In genomic region chr22:44179989-44180705, GRCh38 we compare ENCODE assay signal across 12 cellular contexts. TPM values are rescaled to one million over a fixed set of nuclear protein-coding genes. Genes with fewer than 3 reads are reported as not detected.
DNase-seq lines count a peak whose midpoint lies in the region; ATAC-seq and TF ChIP-seq lines count a peak whose summit lies in the region.
"Had no signal": no experiment of that assay in that cellular context is flagged by ENCODE, and none has a peak within 500 bp of the region (broad histone marks: within the 10 kb centered on the region; RNA-seq: fewer than 3 reads in every experiment).

No MANE protein-coding gene starts in this region.

- TF ChIP-seq POLR2A in NB4 (IDR thresholded peaks at IDR 0.05; ENCODE audit: extremely low read depth, insufficient read length), result no peak

- H3K4me3 ChIP-seq in NB4 (ENCODE audit: low read depth, low read length), result peak overlapping the region; percentile 74

- CTCF ChIA-PET in activated CD8-positive, alpha-beta memory T cell treated with anti-CD3 and anti-CD28 coated beads, Interleukin-2, amount 10 ng/mL, durations not matched to agents 7 days and 5 days (lab: Charles Lee), result interaction anchor here (0.9 to 3.0 kb wide), 5 partner anchors 15 to 187 kb away, joined by 3 to 12 read pairs (median 3); no protein-coding TSS in a partner anchor

- no peak for DNase-seq in activated CD8-positive, alpha-beta memory T cell treated with anti-CD3 and anti-CD28 coated beads, Interleukin-2, amount 10 ng/mL, durations not matched to agents 7 days and 5 days
- no peak for DNase-seq in activated CD8-positive, alpha-beta memory T cell treated with anti-CD3 and anti-CD28 coated beads, Interleukin-2, amount 50 U/mL, for 4 hours
- DNase-seq in NB4 (ENCODE audit: low read depth) (peak; percentile 83), retina (peak; percentile 48), OCI-M2 (lab: John Stamatoyannopoulos, UW; ENCODE audit: unreplicated experiment) (no peak)
- DNase-seq in activated naive CD8-positive, alpha-beta T cell treated with anti-CD3 and anti-CD28 coated beads for 36 hours, result no peak
- DNase-seq: DMS153, mesenchymal stem cell, NCI-H2107 had no signal

- peaks cover 28% of the 10 kb centered on the region for H3K4me1 Mint-ChIP-seq in activated CD8-positive, alpha-beta memory T cell treated with anti-CD3 and anti-CD28 coated beads, Interleukin-2, amount 10 ng/mL, durations not matched to agents 7 days and 5 days
- peaks cover 25% of the 10 kb centered on the region for H3K4me1 Mint-ChIP-seq in activated naive CD8-positive, alpha-beta T cell treated with anti-CD3 and anti-CD28 coated beads for 36 hours

- H3K36me3 Mint-ChIP-seq in activated CD8-positive, alpha-beta memory T cell treated with anti-CD3 and anti-CD28 coated beads, Interleukin-2, amount 10 ng/mL, durations not matched to agents 7 days and 5 days, result peaks cover 10% of the 10 kb centered on the region
- H3K36me3 Mint-ChIP-seq in activated naive CD8-positive, alpha-beta T cell treated with anti-CD3 and anti-CD28 coated beads for 36 hours, result peaks cover 10% of the 10 kb centered on the region

- H3K4me3 Mint-ChIP-seq in activated CD8-positive, alpha-beta memory T cell treated with anti-CD3 and anti-CD28 coated beads, Interleukin-2, amount 10 ng/mL, durations not matched to agents 7 days and 5 days, result peak overlapping the region; percentile 78
- H3K4me3 Mint-ChIP-seq in activated naive CD8-positive, alpha-beta T cell treated with anti-CD3 and anti-CD28 coated beads for 36 hours, result peak overlapping the region; percentile 97

- H3K27me3 Mint-ChIP-seq in activated CD8-positive, alpha-beta memory T cell treated with anti-CD3 and anti-CD28 coated beads, Interleukin-2, amount 10 ng/mL, durations not matched to agents 7 days and 5 days, result peaks cover 5% of the 10 kb centered on the region
- H3K27me3 Mint-ChIP-seq in activated naive CD8-positive, alpha-beta T cell treated with anti-CD3 and anti-CD28 coated beads for 36 hours, result no peaks in the 10 kb centered on the region

- peak; percentile 29 for TF ChIP-seq CTCF in NB4 (IDR thresholded peaks at IDR 0.05; ENCODE audit: low read depth, low read length)

- H3K9me3 Mint-ChIP-seq in activated CD8-positive, alpha-beta memory T cell treated with anti-CD3 and anti-CD28 coated beads, Interleukin-2, amount 10 ng/mL, durations not matched to agents 7 days and 5 days (ENCODE audit: low read depth), result no peaks in the 10 kb centered on the region
- no peaks in the 10 kb centered on the region for H3K9me3 Mint-ChIP-seq in activated naive CD8-positive, alpha-beta T cell treated with anti-CD3 and anti-CD28 coated beads for 36 hours
- H3K9me3 Mint-ChIP-seq: activated CD4-positive, alpha-beta T cell treated with anti-CD3 and anti-CD28 coated beads, Interleukin-2, amount 10 ng/mL, durations not matched to agents 24 days and 14 days had no signal

- no peak for ATAC-seq in activated CD8-positive, alpha-beta memory T cell treated with anti-CD3 and anti-CD28 coated beads, Interleukin-2, amount 10 ng/mL, durations not matched to agents 7 days and 5 days
- ATAC-seq in GM21423 (IDR thresholded peaks at IDR 0.05; ENCODE audit: unreplicated experiment), result no peak
- ATAC-seq in HG02970 (IDR thresholded peaks at IDR 0.05; ENCODE audit: low FRiP score, unreplicated experiment), result no peak

- H3K27ac Mint-ChIP-seq in activated CD8-positive, alpha-beta memory T cell treated with anti-CD3 and anti-CD28 coated beads, Interleukin-2, amount 10 ng/mL, durations not matched to agents 7 days and 5 days, result peak overlapping the region; percentile 95
- peak overlapping the region; percentile 92 for H3K27ac Mint-ChIP-seq in activated naive CD8-positive, alpha-beta T cell treated with anti-CD3 and anti-CD28 coated beads for 36 hours

RNA-seq across cellular contexts. Expression of gene PARVG, which starts 0.6 kb away (rescaled TPM):
- 100 to 1,000 TPM; 125 to 170 TPM for total RNA-seq in activated CD8-positive, alpha-beta memory T cell treated with anti-CD3 and anti-CD28 coated beads, Interleukin-2, amount 10 ng/mL, durations not matched to agents 7 days and 5 days
- 10 to 100 TPM; 68.7 to 72.9 TPM for total RNA-seq in activated naive CD8-positive, alpha-beta T cell treated with anti-CD3 and anti-CD28 coated beads for 36 hours

Comparison
In these comparisons a context has a peak if more than half of its experiments do, and no peak if none do; other contexts are left out.
1. DNase-seq: peak in NB4 (single experiment) and retina (single experiment); none in activated CD8-positive, alpha-beta memory T cell treated with anti-CD3 and anti-CD28 coated beads, Interleukin-2, amount 10 ng/mL, durations not matched to agents 7 days and 5 days (single experiment), activated CD8-positive, alpha-beta memory T cell treated with anti-CD3 and anti-CD28 coated beads, Interleukin-2, amount 50 U/mL, for 4 hours (single experiment), activated naive CD8-positive, alpha-beta T cell treated with anti-CD3 and anti-CD28 coated beads for 36 hours (single experiment) and OCI-M2 (single experiment).